Comparison of ENCODE assay signal across 8 cellular contexts in the genomic region with DNA sequence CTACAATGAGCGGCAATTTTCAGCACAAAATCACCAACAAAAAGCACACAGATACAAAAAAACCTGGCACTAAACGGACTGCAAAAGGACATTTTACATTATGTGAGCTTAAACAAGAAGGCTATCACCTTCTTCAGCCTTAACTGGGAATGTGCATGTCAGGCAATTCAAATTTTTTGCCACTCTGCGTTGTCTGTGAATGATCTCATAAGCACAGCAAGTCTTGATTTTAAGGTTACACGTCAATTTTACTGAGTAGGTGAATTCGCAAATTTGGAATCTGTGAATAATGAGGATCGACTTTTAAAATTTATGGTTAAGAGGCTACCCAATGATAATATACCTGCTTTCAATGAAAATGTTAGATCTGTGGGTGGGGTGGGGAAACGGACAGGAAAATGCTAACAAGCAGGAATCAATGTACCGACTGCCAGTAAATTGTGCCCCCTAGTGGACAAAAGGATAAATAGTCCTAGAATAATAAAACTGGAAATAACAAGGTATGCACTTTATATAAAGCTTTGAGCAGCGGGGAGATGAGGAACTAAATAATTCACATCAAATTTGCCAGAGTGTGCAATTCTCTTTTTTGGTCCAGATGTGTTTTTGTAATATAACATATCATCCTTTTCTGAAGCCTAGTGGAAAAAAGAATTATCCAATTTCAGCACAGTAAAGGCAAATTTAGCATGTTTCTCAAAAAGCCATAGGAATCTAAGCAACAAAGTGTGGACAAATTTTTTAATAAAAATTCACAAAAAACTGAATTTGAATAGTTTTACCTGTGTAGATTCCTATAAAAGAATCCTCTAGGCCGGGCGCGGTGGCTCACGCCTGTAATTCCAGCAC. TPM values are rescaled to one million over a fixed set of nuclear protein-coding genes. Genes with fewer than 3 reads are reported as not detected.
DNase-seq lines count a peak whose midpoint lies in the region; ATAC-seq and TF ChIP-seq lines count a peak whose summit lies in the region.

No MANE protein-coding gene starts in this region.

- 42 to 47% (median 44%) methylated on average over 13 of the region's 13 CpGs for WGBS in heart left ventricle, 4 donors

- DNase-seq in EH (ENCODE audit: low read depth) (peak; percentile 61), HCT116 (ENCODE audit: low read depth, low spot score) (peak; percentile 42), NCI-H2081 treated with DMSO at 0.1 percent for 48 hours (lab: John Stamatoyannopoulos, UW) (peak; percentile 68), heart left ventricle (no peak), retinal pigment epithelial cell (ENCODE audit: low read depth) (peak; percentile 5)
- DNase-seq in activated naive CD4-positive, alpha-beta T cell treated with anti-CD3 and anti-CD28 coated beads, Interleukin-2, amount 10 ng/mL, durations not matched to agents 7 days and 5 days: no peak

- H3K27ac ChIP-seq in HCT116 (ENCODE audit: low read depth, low read length) (no peak overlapping the region), heart left ventricle (no peak overlapping the region)

- H3K9me3 ChIP-seq in HCT116 (ENCODE audit: control insufficient read depth in 1 of 2, insufficient read depth in 1 of 2, low read depth in 1 of 2, low read length in 2 of 2) (no peaks in the 10 kb centered on the region), heart left ventricle (no peaks in the 10 kb centered on the region)

- RAD21 ChIA-PET in HCT116 (lab: Charles Lee; ENCODE audit: low non-redundant PET in 1 of 2, low total read pairs in 2 of 2, uncharacterized antibody in 2 of 2, unreplicated experiment in 2 of 2): no interaction called here

- H3K36me3 Mint-ChIP-seq in activated naive CD4-positive, alpha-beta T cell treated with anti-CD3 and anti-CD28 coated beads, Interleukin-2, amount 10 ng/mL, durations not matched to agents 7 days and 5 days: no peaks in the 10 kb centered on the region

- no peak overlapping the region for H3K27ac Mint-ChIP-seq in activated naive CD4-positive, alpha-beta T cell treated with anti-CD3 and anti-CD28 coated beads, Interleukin-2, amount 10 ng/mL, durations not matched to agents 7 days and 5 days

- H3K27me3 Mint-ChIP-seq in activated naive CD4-positive, alpha-beta T cell treated with anti-CD3 and anti-CD28 coated beads, Interleukin-2, amount 10 ng/mL, durations not matched to agents 7 days and 5 days: peaks cover 5% of the 10 kb centered on the region

- no peak overlapping the region for H3K4me3 Mint-ChIP-seq in activated naive CD4-positive, alpha-beta T cell treated with anti-CD3 and anti-CD28 coated beads, Interleukin-2, amount 10 ng/mL, durations not matched to agents 7 days and 5 days

- no peaks in the 10 kb centered on the region for H3K27me3 ChIP-seq in HCT116 (ENCODE audit: insufficient read depth, low read length)
- H3K27me3 ChIP-seq in heart left ventricle: no peaks in the 10 kb centered on the region

- H3K4me1 Mint-ChIP-seq in activated naive CD4-positive, alpha-beta T cell treated with anti-CD3 and anti-CD28 coated beads, Interleukin-2, amount 10 ng/mL, durations not matched to agents 7 days and 5 days: no peaks in the 10 kb centered on the region

- TF ChIP-seq RAD21 in HCT116 (IDR thresholded peaks at IDR 0.05; ENCODE audit: low read depth): peak; percentile 81

- H3K9me2 ChIP-seq in HCT116 (ENCODE audit: insufficient read depth): no peaks in the 10 kb centered on the region

- H3K36me3 ChIP-seq in HCT116 (ENCODE audit: control insufficient read depth in 1 of 2, insufficient read depth in 2 of 2, low read length in 2 of 2): no peaks in the 10 kb centered on the region
- no peaks in the 10 kb centered on the region for H3K36me3 ChIP-seq in heart left ventricle

- ATAC-seq in HCT116 (peak; percentile 81), heart left ventricle (peak in 1 of 4 donors; percentile 56), HG03025 (IDR thresholded peaks at IDR 0.05; ENCODE audit: low FRiP score, unreplicated experiment) (no peak)

- CTCF ChIA-PET in HCT116 (lab: Charles Lee): interaction anchor here (0.6 to 1.9 kb wide), 3 partner anchors 12 to 244 kb away, joined by 3 to 7 read pairs (median 5); no protein-coding TSS in a partner anchor
- CTCF ChIA-PET in activated naive CD4-positive, alpha-beta T cell treated with anti-CD3 and anti-CD28 coated beads, Interleukin-2, amount 10 ng/mL, durations not matched to agents 7 days and 5 days (lab: Charles Lee): interaction anchor here (0.8 to 0.9 kb wide), 2 partner anchors 11 to 15 kb away, joined by 3 read pairs; no protein-coding TSS in a partner anchor

- H3K9me3 Mint-ChIP-seq in activated naive CD4-positive, alpha-beta T cell treated with anti-CD3 and anti-CD28 coated beads, Interleukin-2, amount 10 ng/mL, durations not matched to agents 7 days and 5 days: no peaks in the 10 kb centered on the region

- BruUV-seq in HCT116 (replicated peaks; lab: Mats Ljungman, UMichigan): no TSS peak

- H3K4me3 ChIP-seq in HCT116 (replicated peaks in 1 of 2; ENCODE audit: low read depth in 1 of 2, low read length in 2 of 2) (no peak overlapping the region), WI38 (ENCODE audit: low read depth, low read length) (no peak overlapping the region), heart left ventricle (peak overlapping the region in 3 of 12 donors; percentile 11 to 22 (median 13)), retinal pigment epithelial cell (ENCODE audit: low read length) (no peak overlapping the region)

- no peak overlapping the region for H3K9ac ChIP-seq in HCT116 (ENCODE audit: low read length)

- no peaks in the 10 kb centered on the region for H3K79me2 ChIP-seq in HCT116 (ENCODE audit: insufficient read depth, low read length)

- H2AFZ ChIP-seq in HCT116 (ENCODE audit: low read depth, low read length, poor library complexity, severe bottlenecking): peak overlapping the region; percentile 72

- H3K4me1 ChIP-seq in HCT116 (ENCODE audit: control insufficient read depth in 1 of 2, insufficient read depth in 2 of 2, low read length in 2 of 2) (no peaks in the 10 kb centered on the region; a peak in 1 of 4 replicates), heart left ventricle (peaks cover 0 to 19% (median 0%) of the 10 kb centered on the region in 12 donors)

- TF ChIP-seq POLR2A in HCT116 (IDR thresholded peaks at IDR 0.05; ENCODE audit: borderline replicate concordance, extremely low read depth, insufficient read depth, insufficient read length) (no peak), heart left ventricle (IDR thresholded peaks at IDR 0.05) (no peak)

- TF ChIP-seq CTCF in HCT116 (IDR thresholded peaks at IDR 0.05 in 2 of 3, conservative IDR thresholded peaks at IDR 0.05 in 1 of 3; ENCODE audit: borderline replicate concordance in 1 of 3, insufficient read depth in 1 of 3, low read depth in 2 of 3, low read length in 2 of 3) (peak; percentile 56 to 85 (median 62); a peak in 5 of 6 replicates), WI38 (IDR thresholded peaks at IDR 0.05; ENCODE audit: low read depth, low read length) (peak; percentile 46), heart left ventricle (IDR thresholded peaks at IDR 0.05) (peak; percentile 55 to 92 (median 80)), retinal pigment epithelial cell (conservative IDR thresholded peaks at IDR 0.05; ENCODE audit: low read depth, low read length) (peak; percentile 61)

- H4K20me1 ChIP-seq in HCT116 (ENCODE audit: insufficient read depth): no peaks in the 10 kb centered on the region

- POLR2A ChIA-PET in HCT116 (lab: Charles Lee): no interaction called here

- intact Hi-C loops in HCT116 (cut with micrococcal nuclease): loop anchor here (1.0 kb wide), 2 partner anchors 29 to 243 kb away; no protein-coding TSS in a partner anchor
- intact Hi-C loops in heart left ventricle (cut with DNase I): loop anchor here in 8 of 10 donors (1.0 to 10.0 kb wide), 6 partner anchors 242 to 532 kb away; no protein-coding TSS in a partner anchor

- H3K4me2 ChIP-seq in HCT116 (ENCODE audit: low read length): peak overlapping the region; percentile 10; the same call in 1 of the 2 replicates

TF ChIP-seq in HCT116, 20 proteins besides CTCF, POLR2A, EP300 and RAD21:
- TF ChIP-seq FOSL1 (IDR thresholded peaks at IDR 0.05; ENCODE audit: low read depth) (no peak), JUND (IDR thresholded peaks at IDR 0.05) (no peak)

RNA-seq across cellular contexts. Expression of a gene that starts 20.5 kb away (rescaled TPM):
- not detected for total RNA-seq in HCT116 (2021; ENCODE audit: unreplicated experiment)
- not detected in 2 replicates for polyA plus RNA-seq in HCT116 (2012)
- not detected for total RNA-seq in heart left ventricle
- not detected for polyA plus RNA-seq in heart left ventricle

Comparison
In these comparisons a context has a peak if more than half of its experiments do, and no peak if none do; other contexts are left out.
1. DNase-seq: peak in EH (single experiment), HCT116 (single experiment), NCI-H2081 treated with DMSO at 0.1 percent for 48 hours (single experiment) and retinal pigment epithelial cell (single experiment); none in heart left ventricle (0 of 5) and activated naive CD4-positive, alpha-beta T cell treated with anti-CD3 and anti-CD28 coated beads, Interleukin-2, amount 10 ng/mL, durations not matched to agents 7 days and 5 days (single experiment).
2. Peak in every context shown above with its lines, with median percentiles within 50 percentile points of each other: CTCF ChIP-seq.